Comparison of ENCODE assay signal across 16 cellular contexts in genomic region chr2:240906141-240906910, GRCh38. TPM values are rescaled to one million over a fixed set of nuclear protein-coding genes. Genes with fewer than 3 reads are reported as not detected.
DNase-seq lines count a peak whose midpoint lies in the region; ATAC-seq, FAIRE-seq and TF ChIP-seq lines count a peak whose summit lies in the region.
"Had no signal": no experiment of that assay in that cellular context is flagged by ENCODE, and none has a peak within 500 bp of the region (broad histone marks: within the 10 kb centered on the region; RNA-seq: fewer than 3 reads in every experiment).

Gene CROCC2 (plus strand): TSS chr2:240906336. CDS start chr2:240906514, 178 bp downstream.

- no peak for FAIRE-seq in A549 (lab: Jason Lieb, UNC)
- no peak for FAIRE-seq in HTR-8/SVneo (lab: Jason Lieb, UNC)

- ATAC-seq in A549 = peak; percentile 35 to 54; a peak in 3 of 6 replicates
- ATAC-seq in left colon = peak; percentile 21
- ATAC-seq in GM18868 (IDR thresholded peaks at IDR 0.05; ENCODE audit: unreplicated experiment) = no peak
- ATAC-seq in HG02623 (IDR thresholded peaks at IDR 0.05; ENCODE audit: unreplicated experiment) = no peak

- no peak for TF ChIP-seq EP300 in A549 (IDR thresholded peaks at IDR 0.05)

- no peak for TF ChIP-seq RAD21 in A549 (conservative IDR thresholded peaks at IDR 0.05 in 1 of 2, IDR thresholded peaks at IDR 0.05 in 1 of 2)

- CTCF ChIA-PET in A549 (lab: Yijun Ruan, JAX) = no interaction called here

- no peaks in the 10 kb centered on the region for H3K9me3 ChIP-seq in A549
- H3K9me3 ChIP-seq: Peyer's patch had no signal

- H3K4me1 ChIP-seq in A549 = no peaks in the 10 kb centered on the region
- H3K4me1 ChIP-seq: Peyer's patch had no signal

- no peak within 1 kb of the TSS for H3K27ac ChIP-seq in A549
- H3K27ac ChIP-seq: Peyer's patch had no signal

- no peak for TF ChIP-seq CTCF in A549 (IDR thresholded peaks at IDR 0.05)

- WGBS in A549 (ENCODE audit: missing lambda C conversion rate) = 44% methylated on average over 15 of the region's 23 CpGs

- DNase-seq in A549 (ENCODE audit: low read depth in 1 of 2, low spot score in 1 of 2) (no peak), DMS79 treated with DMSO at 0.1 percent for 48 hours (lab: John Stamatoyannopoulos, UW) (peak; percentile 67), NCI-H748 treated with DMSO at 0.1 percent for 48 hours (lab: John Stamatoyannopoulos, UW) (peak; percentile 62), left colon (no peak), HPDE6-E6E7 (ENCODE audit: extremely low spot score) (no peak), HTR-8/SVneo (ENCODE audit: insufficient read length, low spot score) (no peak)
- DNase-seq: anterior cingulate cortex, foreskin melanocyte, HCEC 1CT, Karpas-422, NCI-H510A, Peyer's patch had no signal

- POLR2A ChIA-PET in A549 (lab: Yijun Ruan, JAX) = interaction anchor here (0.5 kb wide), 1 partner anchor 44 kb away, joined by 3 read pairs; no protein-coding TSS in a partner anchor

- intact Hi-C loops in left colon (cut with DNase I, micrococcal nuclease) = no loop called here

- H3K4me2 ChIP-seq in A549 = no peak within 1 kb of the TSS

- TF ChIP-seq POLR2A in A549 (IDR thresholded peaks at IDR 0.05; ENCODE audit: low read length) = no peak

- H3K4me3 ChIP-seq in A549 = no peak within 1 kb of the TSS
- H3K4me3 ChIP-seq: lung, Peyer's patch had no signal

TF ChIP-seq in A549, 52 proteins besides CTCF, POLR2A, EP300 and RAD21:
- no peak for TF ChIP-seq HOXA7 (CRISPR knock-in tag; IDR thresholded peaks at IDR 0.05)
- no peak for TF ChIP-seq ELK1 (IDR thresholded peaks at IDR 0.05; ENCODE audit: low read depth, low read length)
- no peak for TF ChIP-seq PBX3 (IDR thresholded peaks at IDR 0.05)
- no peak for TF ChIP-seq NFE2L2 (conservative IDR thresholded peaks at IDR 0.05; ENCODE audit: low read length)

RNA-seq across cellular contexts. Expression of gene CROCC2, which starts in this region (rescaled TPM):
- polyA plus RNA-seq in A549 (2011; rRNA removed) (not detected in 2 replicates), A549 (2017; fragmentation: RNase III; extraction: RNeasy Plus Mini Kit Qiagen cat#74134 plus additional on column Dnase treatment) (not detected in 3 replicates)
- polyA plus RNA-seq in A549 (2012; cell fraction: cytosol; rRNA removed) = not detected in 2 replicates
- polyA plus RNA-seq in A549 (2012; cell fraction: nucleus; rRNA removed) = 0.01 and 0.04 TPM in 2 replicates
- not detected in 2 replicates for polyA minus RNA-seq in A549 (2011; rRNA and poly(A)+ RNA removed)
- under 1 TPM in 1 of 2 donors, not detected in 1; 0.06 TPM for total RNA-seq in left colon
- total RNA-seq: cerebellum had no signal

Comparison
In these comparisons a context has a peak if more than half of its experiments do, and no peak if none do; other contexts are left out.
1. Peak in ATAC-seq in A549; RNA of the gene not detected or under 1 TPM.
2. Peak in ATAC-seq in left colon; RNA of the gene not detected or under 1 TPM.
3. DNase-seq: peak in DMS79 treated with DMSO at 0.1 percent for 48 hours (single experiment) and NCI-H748 treated with DMSO at 0.1 percent for 48 hours (single experiment); none in A549 (0 of 2), left colon (0 of 2), HPDE6-E6E7 (single experiment) and HTR-8/SVneo (single experiment).